In genomic region chr17:19975601-19976000, GRCh38 we compare ENCODE assay signal across 14 cellular contexts. TPM values are rescaled to one million over a fixed set of nuclear protein-coding genes. Genes with fewer than 3 reads are reported as not detected.
DNase-seq lines count a peak whose midpoint lies in the region; ATAC-seq, FAIRE-seq and TF ChIP-seq lines count a peak whose summit lies in the region.
"Had no signal": no experiment of that assay in that cellular context is flagged by ENCODE, and none has a peak within 500 bp of the region (broad histone marks: within the 10 kb centered on the region; RNA-seq: fewer than 3 reads in every experiment).

No MANE protein-coding gene starts in this region.

- peaks cover 9% of the 10 kb centered on the region; the same call in 1 of the 2 replicates for H3K4me1 ChIP-seq in PC-3 (ENCODE audit: insufficient read depth, low read length)
- peaks cover 25% of the 10 kb centered on the region for H3K4me1 ChIP-seq in body of pancreas

- 0 out of 2 replicates have a peak overlapping the region, but pooled peaks have one; percentile 25 for H3K4me3 ChIP-seq in PC-3 (ENCODE audit: low read length)
- H3K4me3 ChIP-seq in body of pancreas, result no peak overlapping the region

- DNase-seq in activated naive CD4-positive, alpha-beta T cell treated with anti-CD3 and anti-CD28 coated beads, Interleukin-2, amount 50 U/mL, for 72 hours (ENCODE audit: low spot score in 2 of 2), result no peak
- DNase-seq in PC-3, result no peak
- no peak for DNase-seq in endothelial cell (ENCODE audit: low spot score)
- DNase-seq in stimulated activated naive CD8-positive, alpha-beta T cell treated with anti-CD3 and anti-CD28 coated beads, Interleukin-15, amount 100 ng/mL, for 72 hours, result no peak
- DNase-seq in GM12892 (ENCODE audit: insufficient read length), result no peak
- DNase-seq in activated gamma-delta T cell treated with Interleukin-2 at 50 U/mL for 16 hours, result no peak
- no peak for DNase-seq in body of pancreas
- DNase-seq: activated CD4-positive, alpha-beta T cell treated with anti-CD3 and anti-CD28 coated beads, Interleukin-2, amount 50 U/mL, for 48 hours; erythroblast; HCEC 1CT; KG1; NCI-H446 treated with DMSO at 0.1 percent for 48 hours had no signal

- no peak overlapping the region for H2AFZ ChIP-seq in PC-3 (ENCODE audit: low read length)

- TSS peak; percentile 23 for BruUV-seq in PC-3 (replicated peaks; lab: Mats Ljungman, UMichigan)

- WGBS in body of pancreas, 2 donors, result 67 to 77% methylated on average over 3 of the region's 3 CpGs

- H3K9me3 ChIP-seq in PC-3 (ENCODE audit: low read length) (no peaks in the 10 kb centered on the region), body of pancreas (no peaks in the 10 kb centered on the region)

- peaks cover 77% of the 10 kb centered on the region for H3K79me2 ChIP-seq in PC-3 (ENCODE audit: low read length)

- no peaks in the 10 kb centered on the region for H4K20me1 ChIP-seq in PC-3 (ENCODE audit: low read length)

- no peaks in the 10 kb centered on the region for H3K27me3 Mint-ChIP-seq in activated naive CD4-positive, alpha-beta T cell treated with anti-CD3 and anti-CD28 coated beads, Interleukin-2, amount 50 U/mL, for 24 hours
- H3K27me3 Mint-ChIP-seq in endothelial cell (ENCODE audit: unreplicated experiment), result peaks cover 6% of the 10 kb centered on the region
- no peaks in the 10 kb centered on the region for H3K27me3 Mint-ChIP-seq in stimulated activated naive CD8-positive, alpha-beta T cell treated with anti-CD3 and anti-CD28 coated beads, Interleukin-15, amount 100 ng/mL, for 72 hours

- H3K27ac Mint-ChIP-seq in activated naive CD4-positive, alpha-beta T cell treated with anti-CD3 and anti-CD28 coated beads, Interleukin-2, amount 50 U/mL, for 24 hours, result peak overlapping the region; percentile 88
- peak overlapping the region in 1 of 2 donors; percentile 16 for H3K27ac Mint-ChIP-seq in activated naive CD4-positive, alpha-beta T cell treated with anti-CD3 and anti-CD28 coated beads, Interleukin-2, amount 50 U/mL, for 72 hours
- H3K27ac Mint-ChIP-seq in endothelial cell (ENCODE audit: unreplicated experiment), result no peak overlapping the region
- H3K27ac Mint-ChIP-seq in stimulated activated naive CD8-positive, alpha-beta T cell treated with anti-CD3 and anti-CD28 coated beads, Interleukin-15, amount 100 ng/mL, for 72 hours, result peak overlapping the region; percentile 13 to 79

- peak overlapping the region; percentile 93; the same call in 1 of the 2 replicates for H3K4me2 ChIP-seq in PC-3 (ENCODE audit: low read length)

- H3K27me3 ChIP-seq in PC-3 (ENCODE audit: low read length) (no peaks in the 10 kb centered on the region), body of pancreas (no peaks in the 10 kb centered on the region)

- no peaks in the 10 kb centered on the region for H3F3A ChIP-seq in PC-3 (ENCODE audit: low read length, unreplicated experiment)

- no peaks in the 10 kb centered on the region for H3K9me3 Mint-ChIP-seq in activated naive CD4-positive, alpha-beta T cell treated with anti-CD3 and anti-CD28 coated beads, Interleukin-2, amount 50 U/mL, for 24 hours
- H3K9me3 Mint-ChIP-seq in activated naive CD4-positive, alpha-beta T cell treated with anti-CD3 and anti-CD28 coated beads, Interleukin-2, amount 50 U/mL, for 72 hours, result peaks cover 0 to 17% of the 10 kb centered on the region in 2 donors
- H3K9me3 Mint-ChIP-seq in endothelial cell (ENCODE audit: unreplicated experiment), result no peaks in the 10 kb centered on the region
- no peaks in the 10 kb centered on the region for H3K9me3 Mint-ChIP-seq in stimulated activated naive CD8-positive, alpha-beta T cell treated with anti-CD3 and anti-CD28 coated beads, Interleukin-15, amount 100 ng/mL, for 72 hours

- no peak for ATAC-seq in activated naive CD4-positive, alpha-beta T cell treated with anti-CD3 and anti-CD28 coated beads, Interleukin-2, amount 50 U/mL, for 72 hours
- no peak for ATAC-seq in PC-3
- no peak for ATAC-seq in stimulated activated naive CD8-positive, alpha-beta T cell treated with anti-CD3 and anti-CD28 coated beads, Interleukin-15, amount 100 ng/mL, for 72 hours
- no peak for ATAC-seq in body of pancreas

- CTCF ChIA-PET in PC-3 (lab: Charles Lee), result interaction anchor here (0.6 kb wide), 1 partner anchor 210 kb away, joined by 9 read pairs; no protein-coding TSS in a partner anchor

- no peak for TF ChIP-seq CTCF in PC-3 (conservative IDR thresholded peaks at IDR 0.05; ENCODE audit: low read depth, low read length)
- TF ChIP-seq CTCF in endothelial cell (IDR thresholded peaks at IDR 0.05; ENCODE audit: unreplicated experiment), result no peak
- TF ChIP-seq CTCF in body of pancreas (IDR thresholded peaks at IDR 0.05), result no peak

- peaks cover 14% of the 10 kb centered on the region for H3K36me3 Mint-ChIP-seq in activated naive CD4-positive, alpha-beta T cell treated with anti-CD3 and anti-CD28 coated beads, Interleukin-2, amount 50 U/mL, for 24 hours
- peaks cover 10 to 55% of the 10 kb centered on the region in 2 donors for H3K36me3 Mint-ChIP-seq in activated naive CD4-positive, alpha-beta T cell treated with anti-CD3 and anti-CD28 coated beads, Interleukin-2, amount 50 U/mL, for 72 hours
- peaks cover 11% of the 10 kb centered on the region for H3K36me3 Mint-ChIP-seq in endothelial cell (ENCODE audit: low read depth, unreplicated experiment)

- peaks cover 59% of the 10 kb centered on the region for H3K4me1 Mint-ChIP-seq in activated naive CD4-positive, alpha-beta T cell treated with anti-CD3 and anti-CD28 coated beads, Interleukin-2, amount 50 U/mL, for 24 hours
- peaks cover 12% of the 10 kb centered on the region for H3K4me1 Mint-ChIP-seq in endothelial cell (ENCODE audit: unreplicated experiment)
- peaks cover 65% of the 10 kb centered on the region for H3K4me1 Mint-ChIP-seq in stimulated activated naive CD8-positive, alpha-beta T cell treated with anti-CD3 and anti-CD28 coated beads, Interleukin-15, amount 100 ng/mL, for 72 hours

- H3K9ac ChIP-seq in PC-3 (ENCODE audit: low read length), result no peak overlapping the region

- peak overlapping the region; percentile 76 for H3K4me3 Mint-ChIP-seq in activated naive CD4-positive, alpha-beta T cell treated with anti-CD3 and anti-CD28 coated beads, Interleukin-2, amount 50 U/mL, for 24 hours
- peak overlapping the region; percentile 71 for H3K4me3 Mint-ChIP-seq in endothelial cell (ENCODE audit: unreplicated experiment)
- H3K4me3 Mint-ChIP-seq in stimulated activated naive CD8-positive, alpha-beta T cell treated with anti-CD3 and anti-CD28 coated beads, Interleukin-15, amount 100 ng/mL, for 72 hours, result peak overlapping the region; percentile 17 to 72

- FAIRE-seq in GM12892 (lab: Jason Lieb, UNC), result no peak
- FAIRE-seq: urothelium cell line had no signal

- POLR2A ChIA-PET in PC-3 (lab: Charles Lee; ENCODE audit: unreplicated experiment), result no interaction called here

- no peaks in the 10 kb centered on the region for H3K9me2 ChIP-seq in PC-3 (replicated peaks; ENCODE audit: low read length)

- intact Hi-C loops in PC-3 (cut with micrococcal nuclease) (no loop called here), body of pancreas (cut with DNase I) (no loop called here)

- TF ChIP-seq POLR2A in GM12892 (IDR thresholded peaks at IDR 0.05; ENCODE audit: low read depth, low read length) (no peak), body of pancreas (IDR thresholded peaks at IDR 0.05) (no peak)

- H3K36me3 ChIP-seq in PC-3 (ENCODE audit: low read depth, low read length), result no peaks in the 10 kb centered on the region; the same call in 1 of the 2 replicates
- no peaks in the 10 kb centered on the region for H3K36me3 ChIP-seq in body of pancreas (replicated peaks in 1 of 2; ENCODE audit: insufficient read depth in 1 of 2, low read depth in 2 of 2)

- H3K27ac ChIP-seq in PC-3 (ENCODE audit: low read length) (no peak overlapping the region), body of pancreas (no peak overlapping the region)

RNA-seq across cellular contexts. Expression of gene AKAP10, which starts 2.0 kb away (rescaled TPM):
- total RNA-seq in activated naive CD4-positive, alpha-beta T cell treated with anti-CD3 and anti-CD28 coated beads, Interleukin-2, amount 50 U/mL, for 72 hours, result 10 to 100 TPM; 42.0 to 55.8 TPM
- total RNA-seq in PC-3 (2014; rRNA removed) (18.6 and 23.3 TPM in 2 replicates), endothelial cell (ENCODE audit: unreplicated experiment) (26.9 TPM), body of pancreas (10 to 100 TPM; 11.9 to 13.2 TPM)
- polyA plus RNA-seq in GM12892 (2012; ENCODE audit: missing spikeins), result 15.1 TPM

RNA-seq across cellular contexts. Expression of gene SPECC1, which starts 33.6 kb away (rescaled TPM):
- total RNA-seq in activated naive CD4-positive, alpha-beta T cell treated with anti-CD3 and anti-CD28 coated beads, Interleukin-2, amount 50 U/mL, for 72 hours, result 10 to 100 TPM in 1 of 2 donors, 1 to 10 TPM in 1; 9.3 to 14.1 TPM
- total RNA-seq in PC-3 (2014; rRNA removed), result 46.4 and 76.5 TPM in 2 replicates
- 65.7 TPM for total RNA-seq in endothelial cell (ENCODE audit: unreplicated experiment)
- 19.4 TPM for polyA plus RNA-seq in GM12892 (2012; ENCODE audit: missing spikeins)
- 10 to 100 TPM; 15.8 to 17.4 TPM for total RNA-seq in body of pancreas
